In the genomic region with DNA sequence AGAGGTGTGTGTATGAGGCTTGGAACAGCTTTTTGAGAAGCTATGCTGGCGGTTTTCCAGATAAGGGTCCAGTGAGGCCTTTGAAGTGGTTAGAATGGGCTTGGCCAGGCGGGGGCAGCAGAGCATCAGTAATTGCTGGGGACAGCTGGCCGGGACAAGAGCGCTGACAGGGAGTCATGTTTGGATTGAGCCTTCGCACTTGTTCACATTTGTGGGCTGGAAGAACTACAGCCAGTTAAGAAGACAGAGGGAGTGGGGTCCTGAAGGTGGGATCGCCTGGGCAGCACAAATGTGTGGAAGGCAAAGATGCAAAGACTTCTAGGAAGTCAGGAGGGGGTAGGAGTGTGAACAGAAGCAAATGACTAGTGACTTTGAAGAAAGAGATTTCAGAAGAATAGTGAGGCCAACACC, we compare ENCODE assay signal across 8 cellular contexts. TPM values are rescaled to one million over a fixed set of nuclear protein-coding genes. Genes with fewer than 3 reads are reported as not detected.
A peak's percentile ranks its signal among the peaks of the same experiment; 100 is the strongest.
DNase-seq lines count a peak whose midpoint lies in the region; ATAC-seq and TF ChIP-seq lines count a peak whose summit lies in the region.

No MANE protein-coding gene starts in this region.

- no peaks in the 10 kb centered on the region for H3K27me3 ChIP-seq in RWPE2 (ENCODE audit: insufficient read depth, poor library complexity, severe bottlenecking)
- H3K27me3 ChIP-seq in thoracic aorta (replicated peaks; ENCODE audit: insufficient read depth) = no peaks in the 10 kb centered on the region

- H3K4me3 ChIP-seq in RWPE2 (ENCODE audit: severe bottlenecking) (no peak overlapping the region), fibroblast of villous mesenchyme (ENCODE audit: low read depth, low read length) (no peak overlapping the region), thoracic aorta (no peak overlapping the region)

- ATAC-seq in RWPE2 (ENCODE audit: low read depth) (peak; percentile 94), thoracic aorta (ENCODE audit: insufficient number of reproducible peaks, low FRiP score, low read depth) (no peak)

- H3K9me3 ChIP-seq in RWPE2 (ENCODE audit: severe bottlenecking) (no peaks in the 10 kb centered on the region), thoracic aorta (no peaks in the 10 kb centered on the region)

- no peak overlapping the region for H3K27ac Mint-ChIP-seq in activated T-helper 2 cell treated with anti-CD3 and anti-CD28 coated beads, Interferon-gamma antibody, Interleukin-2, Interleukin-4, amounts not matched to agents 10 μg/mL and 5 μg/mL and 100 μg/mL, durations not matched to agents 14 hours and 24 hours and 36 hours

- peaks cover 20% of the 10 kb centered on the region for H3K27me3 Mint-ChIP-seq in activated T-helper 2 cell treated with anti-CD3 and anti-CD28 coated beads, Interferon-gamma antibody, Interleukin-2, Interleukin-4, amounts not matched to agents 10 μg/mL and 5 μg/mL and 100 μg/mL, durations not matched to agents 14 hours and 24 hours and 36 hours (ENCODE audit: low read depth)

- H3K36me3 ChIP-seq in RWPE2 (ENCODE audit: low read depth) = no peaks in the 10 kb centered on the region
- no peaks in the 10 kb centered on the region for H3K36me3 ChIP-seq in thoracic aorta

- H3K9me3 Mint-ChIP-seq in activated T-helper 2 cell treated with anti-CD3 and anti-CD28 coated beads, Interferon-gamma antibody, Interleukin-2, Interleukin-4, amounts not matched to agents 10 μg/mL and 5 μg/mL and 100 μg/mL, durations not matched to agents 14 hours and 24 hours and 36 hours = peaks cover 8% of the 10 kb centered on the region

- peak; percentile 93 for DNase-seq in ELF-1 (ENCODE audit: low read depth, low spot score)
- DNase-seq in H4 (ENCODE audit: low spot score) = peak; percentile 81
- peak; percentile 69 for DNase-seq in M059J (ENCODE audit: low read depth)
- DNase-seq in RWPE2 (ENCODE audit: low spot score) = peak; percentile 65
- peak; percentile 49 for DNase-seq in activated T-helper 2 cell treated with anti-CD3 and anti-CD28 coated beads, Interferon-gamma antibody, Interleukin-2, Interleukin-4, amounts not matched to agents 10 μg/mL and 5 μg/mL and 100 μg/mL, durations not matched to agents 14 hours and 24 hours and 36 hours (ENCODE audit: low spot score)
- peak; percentile 79 for DNase-seq in fibroblast of villous mesenchyme (ENCODE audit: low read depth)
- DNase-seq in occipital lobe (lab: John Stamatoyannopoulos, UW) = peak; percentile 49
- DNase-seq in thoracic aorta (ENCODE audit: low spot score) = peak; percentile 49

- no peaks in the 10 kb centered on the region for H3K4me1 Mint-ChIP-seq in activated T-helper 2 cell treated with anti-CD3 and anti-CD28 coated beads, Interferon-gamma antibody, Interleukin-2, Interleukin-4, amounts not matched to agents 10 μg/mL and 5 μg/mL and 100 μg/mL, durations not matched to agents 14 hours and 24 hours and 36 hours (ENCODE audit: low read depth)

- intact Hi-C loops in activated T-helper 2 cell treated with anti-CD3 and anti-CD28 coated beads, Interferon-gamma antibody, Interleukin-2, Interleukin-4, amounts not matched to agents 10 μg/mL and 5 μg/mL and 100 μg/mL, durations not matched to agents 14 hours and 24 hours and 36 hours (cut with micrococcal nuclease) = loop anchor here (1.0 kb wide), 2 partner anchors 75 to 731 kb away; no protein-coding TSS in a partner anchor

- no peak overlapping the region for H3K4me3 Mint-ChIP-seq in activated T-helper 2 cell treated with anti-CD3 and anti-CD28 coated beads, Interferon-gamma antibody, Interleukin-2, Interleukin-4, amounts not matched to agents 10 μg/mL and 5 μg/mL and 100 μg/mL, durations not matched to agents 14 hours and 24 hours and 36 hours (ENCODE audit: low read depth)

- no peak overlapping the region for H3K27ac ChIP-seq in RWPE2 (ENCODE audit: poor library complexity, severe bottlenecking)
- no peak overlapping the region for H3K27ac ChIP-seq in thoracic aorta

- peak; percentile 84 for TF ChIP-seq CTCF in RWPE2 (IDR thresholded peaks at IDR 0.05; ENCODE audit: poor library complexity, severe bottlenecking)
- TF ChIP-seq CTCF in fibroblast of villous mesenchyme (IDR thresholded peaks at IDR 0.05; ENCODE audit: insufficient read depth, low read depth, low read length) = peak; percentile 83
- TF ChIP-seq CTCF in thoracic aorta (IDR thresholded peaks at IDR 0.05) = peak; percentile 69

- H3K4me1 ChIP-seq in RWPE2 (ENCODE audit: insufficient read depth, poor library complexity, severe bottlenecking) (no peaks in the 10 kb centered on the region), thoracic aorta (ENCODE audit: control insufficient read depth in 1 of 2, low read depth in 2 of 2) (no peaks in the 10 kb centered on the region)

- no peaks in the 10 kb centered on the region for H3K36me3 Mint-ChIP-seq in activated T-helper 2 cell treated with anti-CD3 and anti-CD28 coated beads, Interferon-gamma antibody, Interleukin-2, Interleukin-4, amounts not matched to agents 10 μg/mL and 5 μg/mL and 100 μg/mL, durations not matched to agents 14 hours and 24 hours and 36 hours (ENCODE audit: low read depth)

RNA-seq across cellular contexts. Expression of a gene that starts 12.8 kb away (rescaled TPM):
- 48.2 and 62.1 TPM in 2 replicates for total RNA-seq in H4 (2014; rRNA removed; shearing (Covaris generic))
- total RNA-seq in M059J (2014; rRNA removed; shearing (Covaris generic)) = 13.1 and 24.5 TPM in 2 replicates
- total RNA-seq in activated T-helper 2 cell treated with anti-CD3 and anti-CD28 coated beads, Interferon-gamma antibody, Interleukin-2, Interleukin-4, amounts not matched to agents 10 μg/mL and 5 μg/mL and 100 μg/mL, durations not matched to agents 14 hours and 24 hours and 36 hours = 23.7 and 26.9 TPM in 2 replicates
- total RNA-seq in fibroblast of villous mesenchyme (10.4 and 11.3 TPM in 2 replicates), occipital lobe (13.3 TPM), thoracic aorta (1 to 10 TPM; 1.1 to 3.5 TPM)
